ENCODE assay signal across 8 cellular contexts in genomic region chr1:31296486-31297272, GRCh38. TPM values are rescaled to one million over a fixed set of nuclear protein-coding genes. Genes with fewer than 3 reads are reported as not detected.
DNase-seq lines count a peak whose midpoint lies in the region; ATAC-seq and TF ChIP-seq lines count a peak whose summit lies in the region.

Gene SNRNP40, minus strand, starts transcription at chr1:31296788. Its CDS starts 37 bp downstream, at chr1:31296751.
Gene ZCCHC17, plus strand, starts transcription at chr1:31297032. Its CDS starts 13,067 bp downstream, at chr1:31310099.

- no peaks in the 10 kb centered on the region for H4K20me1 ChIP-seq in IMR-90 (ENCODE audit: insufficient read depth, low read length)

- BruUV-seq in IMR-90 (replicated peaks; lab: Mats Ljungman, UMichigan), result no TSS peak

- peak within 1 kb of the TSS; percentile 73 for H3K4me3 ChIP-seq in IMR-90 (ENCODE audit: insufficient read depth, low read depth, low read length)
- peak within 1 kb of the TSS; percentile 71 for H3K4me3 ChIP-seq in epithelial cell of proximal tubule (ENCODE audit: low read depth, low read length)

- peak within 1 kb of the TSS; percentile 71 to 89 for H4K8ac ChIP-seq in IMR-90 (ENCODE audit: low read depth in 2 of 2, low read length in 2 of 2)

- H3K4ac ChIP-seq in IMR-90 (ENCODE audit: low read depth, low read length), result peak within 1 kb of the TSS; percentile 71

- H2BK5ac ChIP-seq in IMR-90 (ENCODE audit: low read depth, low read length, poor library complexity, severe bottlenecking), result peak within 1 kb of the TSS; percentile 52

- H3K27ac ChIP-seq in IMR-90 (ENCODE audit: insufficient read depth, low read length), result peak within 1 kb of the TSS; percentile 77

- in situ Hi-C loops in IMR-90 (cut with MboI; ENCODE audit: low sequenced_read_pairs), result no loop called here

- H3K14ac ChIP-seq in IMR-90 (replicated peaks; ENCODE audit: low read depth, low read length), result peak within 1 kb of the TSS; percentile 83

- peak; percentile 96 for TF ChIP-seq POLR2A in IMR-90 (IDR thresholded peaks at IDR 0.05; ENCODE audit: low read depth, low read length)

- no peaks in the 10 kb centered on the region for H3K9me3 ChIP-seq in IMR-90 (ENCODE audit: control insufficient read depth, insufficient read depth, low read length)

- H4K91ac ChIP-seq in IMR-90 (ENCODE audit: insufficient read depth, low read depth, low read length), result peak within 1 kb of the TSS; percentile 84

- H3K4me2 ChIP-seq in IMR-90 (ENCODE audit: low read depth, low read length), result peak within 1 kb of the TSS; percentile 94

- H4K5ac ChIP-seq in IMR-90 (ENCODE audit: low read depth, low read length), result peak within 1 kb of the TSS; percentile 40

- POLR2A ChIA-PET in IMR-90 (lab: Charles Lee; ENCODE audit: unreplicated experiment), result interaction anchor here (0.7 kb wide), 1 partner anchor 10 kb away, joined by 7 read pairs; no protein-coding TSS in a partner anchor

- DNase-seq in DMS114 treated with DMSO at 0.1 percent for 48 hours (lab: John Stamatoyannopoulos, UW; ENCODE audit: unreplicated experiment) (peak; percentile 99), IMR-90 (peak; percentile 99), OCI-M1 (lab: John Stamatoyannopoulos, UW) (peak; percentile 99), activated T-cell treated with anti-CD3 and anti-CD28 coated beads for 4 hours (peak; percentile 86), epithelial cell of proximal tubule (ENCODE audit: low read depth) (peak; percentile 97), mucosa of gallbladder (ENCODE audit: low spot score) (peak; percentile 97)
- DNase-seq in stimulated activated CD8-positive, alpha-beta memory T cell treated with anti-CD3 and anti-CD28 coated beads, Interleukin-4, amount 100 ng/mL, for 48 hours, result peak; percentile 91

- peak within 1 kb of the TSS; percentile 87 for H3K9ac ChIP-seq in IMR-90 (ENCODE audit: low read depth, low read length)

- dilution Hi-C loops in IMR-90 (cut with HindIII; ENCODE audit: low sequenced_read_pairs, unreplicated experiment), result no loop called here

- H2BK15ac ChIP-seq in IMR-90 (ENCODE audit: low read depth, low read length), result no peak within 1 kb of the TSS; the same call in 2 of the 3 replicates

- H3K9me1 ChIP-seq in IMR-90 (ENCODE audit: insufficient read depth, low read length), result peaks cover 5% of the 10 kb centered on the region; the same call in 1 of the 2 replicates

- H3K36me3 ChIP-seq in IMR-90 (ENCODE audit: control insufficient read depth, insufficient read depth, low read length), result peaks cover 5% of the 10 kb centered on the region

- no peak within 1 kb of the TSS for H2BK120ac ChIP-seq in IMR-90 (ENCODE audit: low read depth, low read length)

- H2AK5ac ChIP-seq in IMR-90 (ENCODE audit: low read depth, low read length), result peak within 1 kb of the TSS; percentile 15; the same call in 1 of the 2 replicates

- ATAC-seq in GM21528 (IDR thresholded peaks at IDR 0.05; ENCODE audit: low FRiP score, unreplicated experiment) (peak; percentile 91), IMR-90 (ENCODE audit: low read depth) (peak; percentile 96)

- TF ChIP-seq CTCF in IMR-90 (conservative IDR thresholded peaks at IDR 0.05; ENCODE audit: low read depth, low read length) (no peak), epithelial cell of proximal tubule (conservative IDR thresholded peaks at IDR 0.05; ENCODE audit: low read depth, low read length) (no peak)

- peak within 1 kb of the TSS; percentile 86 for H3K23ac ChIP-seq in IMR-90 (ENCODE audit: low read depth, low read length)

- peaks cover 39 to 73% of the 10 kb centered on the region in 2 experiments for H3K79me1 ChIP-seq in IMR-90 (ENCODE audit: low read depth in 1 of 2, low read length in 2 of 2)

- peak within 1 kb of the TSS; percentile 72 for H3K56ac ChIP-seq in IMR-90 (ENCODE audit: extremely low read depth, insufficient read depth, low read length)

- no peak for TF ChIP-seq RAD21 in IMR-90 (IDR thresholded peaks at IDR 0.05; ENCODE audit: low read length)

- H2BK20ac ChIP-seq in IMR-90 (ENCODE audit: low read depth, low read length), result no peak within 1 kb of the TSS

- 0% methylated on average over 17 of the region's 53 CpGs; no CpG with 5 or more reads in 1 of the 2 experiments for WGBS in IMR-90 (ENCODE audit: extremely low coverage in 2 of 2, insufficient read length in 1 of 2), 2 experiments

- H3K18ac ChIP-seq in IMR-90 (ENCODE audit: low read depth, low read length), result peak within 1 kb of the TSS; percentile 5

- peak within 1 kb of the TSS; percentile 94 for H2AFZ ChIP-seq in IMR-90 (replicated peaks; ENCODE audit: low read length, poor library complexity)

- intact Hi-C loops in IMR-90 (cut with micrococcal nuclease), result loop anchor here (1.0 to 10.0 kb wide), 3 partner anchors 39 to 126 kb away; no protein-coding TSS in a partner anchor

- no peaks in the 10 kb centered on the region for H3K27me3 ChIP-seq in IMR-90 (ENCODE audit: control insufficient read depth, insufficient read depth, low read length)

- H2AK9ac ChIP-seq in IMR-90 (replicated peaks; ENCODE audit: low read depth, low read length, poor library complexity), result peak within 1 kb of the TSS; percentile 76

- CTCF ChIA-PET in IMR-90 (lab: Yijun Ruan, JAX), result interaction anchor here (0.5 to 1.3 kb wide), 4 partner anchors 10 to 275 kb away, joined by 3 to 4 read pairs (median 3); no protein-coding TSS in a partner anchor

- peaks cover 2% of the 10 kb centered on the region for H3K4me1 ChIP-seq in IMR-90 (ENCODE audit: control insufficient read depth, insufficient read depth, low read length)

TF ChIP-seq in IMR-90, 13 proteins besides CTCF, POLR2A, EP300 and RAD21:
- TF ChIP-seq BHLHE40 (IDR thresholded peaks at IDR 0.05; ENCODE audit: low read depth, low read length), result no peak
- peak; percentile 27; the same call in 1 of the 2 replicates for TF ChIP-seq MAZ (IDR thresholded peaks at IDR 0.05; ENCODE audit: borderline replicate concordance, low read depth, low read length)
- no peak for TF ChIP-seq NFE2L2 (IDR thresholded peaks at IDR 0.05; ENCODE audit: low read depth, low read length)
- peak; percentile 46; the same call in 1 of the 2 replicates for TF ChIP-seq MXI1 (IDR thresholded peaks at IDR 0.05; ENCODE audit: borderline replicate concordance, low read depth, low read length)
- peak; percentile 79; the same call in 1 of the 2 replicates for TF ChIP-seq CHD1 (IDR thresholded peaks at IDR 0.05; ENCODE audit: low read depth, low read length)
- TF ChIP-seq RCOR1 (IDR thresholded peaks at IDR 0.05; ENCODE audit: insufficient replicate concordance, low read length), result no peak
- no peak for TF ChIP-seq SMC3 (IDR thresholded peaks at IDR 0.05; ENCODE audit: low read depth, low read length)
- no peak for TF ChIP-seq ELK1 (IDR thresholded peaks at IDR 0.05; ENCODE audit: borderline replicate concordance, low read depth, low read length)
- TF ChIP-seq MAFK (IDR thresholded peaks at IDR 0.05; ENCODE audit: low read depth, low read length), result no peak
- peak; percentile 78; the same call in 1 of the 2 replicates for TF ChIP-seq RFX5 (IDR thresholded peaks at IDR 0.05; ENCODE audit: low read depth, low read length)
- TF ChIP-seq FOS (IDR thresholded peaks at IDR 0.05; ENCODE audit: low read depth, low read length), result no peak
- TF ChIP-seq CEBPB (IDR thresholded peaks at IDR 0.05; ENCODE audit: low read depth, low read length), result 0 out of 2 replicates have a peak, but pooled peaks have one; percentile 0
- no peak for TF ChIP-seq USF2 (IDR thresholded peaks at IDR 0.05; ENCODE audit: low read depth, low read length)

RNA-seq across cellular contexts. Expression of gene SNRNP40, which starts in this region (rescaled TPM):
- total RNA-seq in IMR-90 (2012; rRNA removed), result 148 and 178 TPM in 2 replicates
- polyA plus RNA-seq in IMR-90 (2012; rRNA removed), result 52.3 and 53.1 TPM in 2 replicates
- polyA plus RNA-seq in IMR-90 (2012; cell fraction: cytosol; rRNA removed), result 22.9 and 30.2 TPM in 2 replicates
- 10.1 and 36.3 TPM in 2 replicates for polyA plus RNA-seq in IMR-90 (2012; cell fraction: nucleus; rRNA removed; ENCODE audit: low replicate concordance)
- total RNA-seq in epithelial cell of proximal tubule, result 67.9 and 131 TPM in 2 replicates
- 28.4 TPM for total RNA-seq in mucosa of gallbladder

RNA-seq across cellular contexts. Expression of gene ZCCHC17, which starts in this region (rescaled TPM):
- total RNA-seq in IMR-90 (2012; rRNA removed), result 48.4 and 63.0 TPM in 2 replicates
- polyA plus RNA-seq in IMR-90 (2012; rRNA removed), result 44.1 and 48.9 TPM in 2 replicates
- 16.3 and 19.4 TPM in 2 replicates for polyA plus RNA-seq in IMR-90 (2012; cell fraction: cytosol; rRNA removed)
- 6.7 and 18.8 TPM in 2 replicates for polyA plus RNA-seq in IMR-90 (2012; cell fraction: nucleus; rRNA removed; ENCODE audit: low replicate concordance)
- 39.2 and 54.0 TPM in 2 replicates for total RNA-seq in epithelial cell of proximal tubule
- 19.7 TPM for total RNA-seq in mucosa of gallbladder

Comparison
In these comparisons a context has a peak if more than half of its experiments do, and no peak if none do; other contexts are left out.
1. Peak in every context shown above with its lines: DNase-seq, ATAC-seq, H3K4me3 ChIP-seq and H3K27ac ChIP-seq.